Comparison of ENCODE assay signal across 22 cellular contexts in genomic region chr9:20111173-20111843, GRCh38.
"Had no signal": no experiment of that assay in that cellular context is flagged by ENCODE, and none has a peak within 500 bp of the region (broad histone marks: within the 10 kb centered on the region; RNA-seq: fewer than 3 reads in every experiment).

No MANE protein-coding gene starts in this region.

- H3K36me3 ChIP-seq: adrenal gland, heart right ventricle, left ventricle myocardium inferior, right lobe of liver, tibial artery, WERI-Rb-1 had no signal

- H3K27ac Mint-ChIP-seq: activated naive CD8-positive, alpha-beta T cell; activated T-cell treated with anti-CD3 and anti-CD28 coated beads, Interleukin-2, amount 50 U/mL, for 24 hours; activated T-helper 17 cell treated with anti-CD3 and anti-CD28 coated beads, Interleukin-2, amount 50 U/mL, for 72 hours; naive thymus-derived CD4-positive, alpha-beta T cell; stimulated activated naive CD8-positive, alpha-beta T cell treated with anti-CD3 and anti-CD28 coated beads, Interleukin-15, amount 100 ng/mL, for 72 hours had no signal

- H3K4me3 Mint-ChIP-seq: activated naive CD8-positive, alpha-beta T cell; activated T-cell treated with anti-CD3 and anti-CD28 coated beads, Interleukin-2, amount 50 U/mL, for 24 hours; activated T-helper 17 cell treated with anti-CD3 and anti-CD28 coated beads, Interleukin-2, amount 50 U/mL, for 72 hours; naive thymus-derived CD4-positive, alpha-beta T cell; neural crest cell; stimulated activated naive CD8-positive, alpha-beta T cell treated with anti-CD3 and anti-CD28 coated beads, Interleukin-15, amount 100 ng/mL, for 72 hours had no signal

- H3K4me3 ChIP-seq: adrenal gland, heart right ventricle, left ventricle myocardium inferior, right lobe of liver, skin epidermis, tibial artery had no signal

- H3K27ac ChIP-seq: adrenal gland, heart right ventricle, left ventricle myocardium inferior, right lobe of liver, skin epidermis, tibial artery, WERI-Rb-1 had no signal

- H3K27me3 ChIP-seq: adrenal gland, heart right ventricle, right lobe of liver, tibial artery had no signal

- H3K4me1 Mint-ChIP-seq: activated T-helper 17 cell treated with anti-CD3 and anti-CD28 coated beads, Interleukin-2, amount 50 U/mL, for 72 hours; naive thymus-derived CD4-positive, alpha-beta T cell; stimulated activated naive CD8-positive, alpha-beta T cell treated with anti-CD3 and anti-CD28 coated beads, Interleukin-15, amount 100 ng/mL, for 72 hours had no signal

- H3K27me3 Mint-ChIP-seq: activated naive CD8-positive, alpha-beta T cell; activated T-cell treated with anti-CD3 and anti-CD28 coated beads, Interleukin-2, amount 50 U/mL, for 24 hours; activated T-helper 17 cell treated with anti-CD3 and anti-CD28 coated beads, Interleukin-2, amount 50 U/mL, for 72 hours; stimulated activated naive CD8-positive, alpha-beta T cell treated with anti-CD3 and anti-CD28 coated beads, Interleukin-15, amount 100 ng/mL, for 72 hours had no signal

- DNase-seq: activated CD8-positive, alpha-beta memory T cell treated with anti-CD3 and anti-CD28 coated beads for 24 hours; activated CD8-positive, alpha-beta memory T cell treated with anti-CD3 and anti-CD28 coated beads, Interleukin-2, amount 50 U/mL, for 4 hours; activated T-cell treated with anti-CD3 and anti-CD28 coated beads, Interleukin-2, amount 50 U/mL, for 24 hours; adrenal gland; central memory CD4-positive, alpha-beta T cell; dermis blood vessel endothelial cell; effector CD8-positive, alpha-beta T cell; erythroblast; foreskin fibroblast; heart right ventricle; left ventricle myocardium inferior; naive thymus-derived CD4-positive, alpha-beta T cell; occipital lobe; right lobe of liver; stimulated activated CD4-positive, alpha-beta T cell treated with anti-CD3 and anti-CD28 coated beads, Interleukin-1b, Interleukin-23, amount 100 ng/mL, for 48 hours; stimulated activated naive CD8-positive, alpha-beta T cell treated with anti-CD3 and anti-CD28 coated beads, Interleukin-15, amount 100 ng/mL, for 72 hours; tibial artery; WERI-Rb-1 had no signal

- H3K9me3 ChIP-seq: adrenal gland, right lobe of liver had no signal

- H3K4me1 ChIP-seq: adrenal gland, heart right ventricle, left ventricle myocardium inferior, right lobe of liver, tibial artery had no signal

- ATAC-seq: activated T-helper 17 cell treated with anti-CD3 and anti-CD28 coated beads, Interleukin-2, amount 50 U/mL, for 72 hours; heart right ventricle; naive thymus-derived CD4-positive, alpha-beta T cell; right lobe of liver; stimulated activated naive CD8-positive, alpha-beta T cell treated with anti-CD3 and anti-CD28 coated beads, Interleukin-15, amount 100 ng/mL, for 72 hours had no signal
